Comparison of ENCODE assay signal across 26 cellular contexts in genomic region chr4:86978709-86979108, GRCh38. TPM values are rescaled to one million over a fixed set of nuclear protein-coding genes. Genes with fewer than 3 reads are reported as not detected.
DNase-seq lines count a peak whose midpoint lies in the region; ATAC-seq, FAIRE-seq and TF ChIP-seq lines count a peak whose summit lies in the region.
"Had no signal": no experiment of that assay in that cellular context is flagged by ENCODE, and none has a peak within 500 bp of the region (broad histone marks: within the 10 kb centered on the region; RNA-seq: fewer than 3 reads in every experiment).

No MANE protein-coding gene starts in this region.

- H3K4me2 ChIP-seq in K562 (ENCODE audit: insufficient read depth, low read length): no peak overlapping the region

- peaks cover 4% of the 10 kb centered on the region for H3K36me3 Mint-ChIP-seq in CD4-positive, alpha-beta T cell (ENCODE audit: low read depth)
- H3K36me3 Mint-ChIP-seq in osteocyte (ENCODE audit: unreplicated experiment): no peaks in the 10 kb centered on the region

- WGBS in K562 (ENCODE audit: insufficient coverage, low coverage, missing lambda C conversion rate): 35% methylated on average over 2 of the region's 2 CpGs
- 48 to 49% methylated on average over 2 of the region's 2 CpGs for WGBS in aorta, 2 donors

- H3K27ac Mint-ChIP-seq in CD4-positive, alpha-beta T cell: peak overlapping the region; percentile 38
- peak overlapping the region; percentile 6 for H3K27ac Mint-ChIP-seq in osteocyte (ENCODE audit: unreplicated experiment)
- H3K27ac Mint-ChIP-seq: activated CD4-positive, alpha-beta T cell treated with anti-CD3 and anti-CD28 coated beads for 36 hours; activated CD8-positive, alpha-beta T cell treated with anti-CD3 and anti-CD28 coated beads, Interleukin-2, amount 10 ng/mL, durations not matched to agents 7 days and 5 days; activated naive CD8-positive, alpha-beta T cell had no signal

- in situ Hi-C loops in K562 (cut with MboI): no loop called here

- intact Hi-C loops in CD4-positive, alpha-beta T cell (cut with DNase I, micrococcal nuclease): no loop called here
- intact Hi-C loops in K562 (cut with micrococcal nuclease): no loop called here
- intact Hi-C loops in aorta (cut with DNase I): no loop called here

- no peak overlapping the region for H3K9ac ChIP-seq in K562 (ENCODE audit: insufficient read depth in 1 of 2, low read depth in 2 of 2, low read length in 2 of 2)

- ATAC-seq in CD4-positive, alpha-beta T cell (ENCODE audit: poor library complexity): no peak
- ATAC-seq in K562: no peak
- no peak for ATAC-seq in aorta (ENCODE audit: low FRiP score)
- ATAC-seq: activated CD4-positive, alpha-beta T cell treated with anti-CD3 and anti-CD28 coated beads for 36 hours; activated CD8-positive, alpha-beta T cell treated with anti-CD3 and anti-CD28 coated beads, Interleukin-2, amount 10 ng/mL, durations not matched to agents 7 days and 5 days; left lobe of liver had no signal

- CTCF ChIA-PET in CD4-positive, alpha-beta T cell (lab: Charles Lee): interaction anchor here (0.8 to 1.8 kb wide), 2 partner anchors 44 to 56 kb away, joined by 3 to 7 read pairs; partner anchors contain the start of gene AFF1
- CTCF ChIA-PET in K562 (lab: Yijun Ruan, JAX; ENCODE audit: low intra/inter-chr PET ratio): no interaction called here

- no peaks in the 10 kb centered on the region for H4K20me1 ChIP-seq in K562 (replicated peaks; ENCODE audit: control insufficient read depth, insufficient read depth, low read length)

- H2AFZ ChIP-seq in K562 (ENCODE audit: low read depth, low read length): no peak overlapping the region

- TF ChIP-seq EP300 in K562 (IDR thresholded peaks at IDR 0.05; ENCODE audit: low read length): no peak

- TF ChIP-seq CTCF in CD4-positive, alpha-beta T cell (IDR thresholded peaks at IDR 0.05): no peak
- TF ChIP-seq CTCF in K562 (IDR thresholded peaks at IDR 0.05 in 2 of 3, conservative IDR thresholded peaks at IDR 0.05 in 1 of 3; ENCODE audit: insufficient read depth in 2 of 3, low read depth in 1 of 3, low read length in 3 of 3) (no peak), osteocyte (IDR thresholded peaks at IDR 0.05) (no peak)

- no peaks in the 10 kb centered on the region for H3K9me3 ChIP-seq in CD4-positive, alpha-beta T cell (ENCODE audit: control insufficient read depth, low read length)
- H3K9me3 ChIP-seq in K562 (replicated peaks; ENCODE audit: control insufficient read depth, insufficient read depth, low read depth, low read length) (no peaks in the 10 kb centered on the region), aorta (ENCODE audit: control insufficient read depth, low read length) (no peaks in the 10 kb centered on the region)
- H3K9me3 ChIP-seq: MG63, Peyer's patch had no signal

- no peaks in the 10 kb centered on the region for H3K9me3 Mint-ChIP-seq in CD4-positive, alpha-beta T cell
- no peaks in the 10 kb centered on the region for H3K9me3 Mint-ChIP-seq in osteocyte (ENCODE audit: unreplicated experiment)

- H3K4me3 Mint-ChIP-seq in CD4-positive, alpha-beta T cell: no peak overlapping the region
- no peak overlapping the region for H3K4me3 Mint-ChIP-seq in osteocyte (ENCODE audit: unreplicated experiment)
- H3K4me3 Mint-ChIP-seq: activated CD4-positive, alpha-beta T cell treated with anti-CD3 and anti-CD28 coated beads for 36 hours; activated CD8-positive, alpha-beta T cell treated with anti-CD3 and anti-CD28 coated beads, Interleukin-2, amount 10 ng/mL, durations not matched to agents 7 days and 5 days; activated naive CD8-positive, alpha-beta T cell had no signal

- FAIRE-seq in K562 (lab: Jason Lieb, UNC): peak; percentile 32
- FAIRE-seq: bronchial epithelial cell, D721Med, GM18507, H54 had no signal

- POLR2A ChIA-PET in CD4-positive, alpha-beta T cell (lab: Charles Lee): interaction anchor here (0.8 kb wide), 1 partner anchor 29 kb away, joined by 3 read pairs; no protein-coding TSS in a partner anchor
- POLR2A ChIA-PET in K562 (lab: Yijun Ruan, JAX): interaction anchor here (1.1 kb wide), 1 partner anchor 28 kb away, joined by 4 read pairs; no protein-coding TSS in a partner anchor

- no peak overlapping the region for H3K27ac ChIP-seq in CD4-positive, alpha-beta T cell (ENCODE audit: low read depth, low read length)
- no peak overlapping the region for H3K27ac ChIP-seq in K562 (ENCODE audit: extremely low read depth, low read depth, low read length)
- H3K27ac ChIP-seq in aorta (ENCODE audit: low read depth in 1 of 2, low read length in 2 of 2): no peak overlapping the region
- H3K27ac ChIP-seq: Peyer's patch had no signal

- H3K79me2 ChIP-seq in K562 (ENCODE audit: control insufficient read depth, insufficient read depth, low read length): peaks cover 9% of the 10 kb centered on the region; the same call in 2 of the 3 replicates

- no peaks in the 10 kb centered on the region for H3K27me3 ChIP-seq in CD4-positive, alpha-beta T cell (ENCODE audit: control insufficient read depth, insufficient read depth, low read length)
- H3K27me3 ChIP-seq in K562 (ENCODE audit: control insufficient read depth in 2 of 2, insufficient read depth in 2 of 2, low read length in 2 of 2): no peaks in the 10 kb centered on the region
- H3K27me3 ChIP-seq in aorta (ENCODE audit: control insufficient read depth in 1 of 2, insufficient read depth in 2 of 2, low read length in 1 of 2): no peaks in the 10 kb centered on the region
- H3K27me3 ChIP-seq: MG63, Peyer's patch had no signal

- H3K9me1 ChIP-seq in K562 (ENCODE audit: control insufficient read depth, insufficient read depth, low read length): no peaks in the 10 kb centered on the region

- H3K4me1 Mint-ChIP-seq in CD4-positive, alpha-beta T cell (ENCODE audit: low read depth): peaks cover 60% of the 10 kb centered on the region
- peaks cover 22% of the 10 kb centered on the region for H3K4me1 Mint-ChIP-seq in osteocyte (ENCODE audit: unreplicated experiment)

- BruUV-seq in K562 (replicated peaks; lab: Mats Ljungman, UMichigan): no TSS peak

- no peaks in the 10 kb centered on the region for H3K27me3 Mint-ChIP-seq in CD4-positive, alpha-beta T cell
- H3K27me3 Mint-ChIP-seq in osteocyte (ENCODE audit: unreplicated experiment): no peaks in the 10 kb centered on the region
- H3K27me3 Mint-ChIP-seq: activated CD4-positive, alpha-beta T cell treated with anti-CD3 and anti-CD28 coated beads for 36 hours; activated naive CD8-positive, alpha-beta T cell had no signal

- no peak for DNase-seq in CD4-positive, alpha-beta T cell
- DNase-seq in NAMALWA (ENCODE audit: low spot score): peak; percentile 31
- DNase-seq in K562 (ENCODE audit: extremely low read depth in 1 of 4, low spot score in 3 of 4): no peak
- no peak for DNase-seq in osteocyte (ENCODE audit: extremely low spot score, unreplicated experiment)
- DNase-seq in AML-193 (lab: John Stamatoyannopoulos, UW): no peak
- DNase-seq in aorta: no peak
- no peak for DNase-seq in mesenteric fat pad (ENCODE audit: low spot score)
- DNase-seq in NCI-H510A (lab: John Stamatoyannopoulos, UW): no peak
- DNase-seq: activated CD4-positive, alpha-beta T cell treated with anti-CD3 and anti-CD28 coated beads for 36 hours; activated CD8-positive, alpha-beta T cell treated with anti-CD3 and anti-CD28 coated beads, Interleukin-2, amount 10 ng/mL, durations not matched to agents 7 days and 5 days; effector CD8-positive, alpha-beta T cell; KG1; MG63; NCI-H1417; NCI-H2081; NCI-H2227 treated with DMSO at 0.1 percent for 48 hours; Peyer's patch; SHP77 treated with DMSO at 0.1 percent for 48 hours; stimulated activated CD4-positive, alpha-beta T cell treated with anti-CD3 and anti-CD28 coated beads, Interleukin-4, amount 100 ng/mL, for 1 hour; trophoblast cell had no signal

- TF ChIP-seq RAD21 in K562 (CRISPR knock-in tag; conservative IDR thresholded peaks at IDR 0.05 in 1 of 2, IDR thresholded peaks at IDR 0.05 in 1 of 2): no peak

- H3K4me3 ChIP-seq in K562 (no peak overlapping the region), aorta (ENCODE audit: low read length in 2 of 2) (no peak overlapping the region)
- H3K4me3 ChIP-seq: MG63, Peyer's patch had no signal

- no peak for TF ChIP-seq POLR2A in K562 (conservative IDR thresholded peaks at IDR 0.05)

- H3K4me1 ChIP-seq in K562 (replicated peaks in 1 of 2; ENCODE audit: control insufficient read depth in 2 of 2, insufficient read depth in 2 of 2, low read length in 2 of 2) (peaks cover 3 to 12% of the 10 kb centered on the region in 2 experiments; a peak in 4 of 5 replicates), aorta (ENCODE audit: control insufficient read depth in 1 of 2, insufficient read depth in 2 of 2, low read length in 2 of 2) (no peaks in the 10 kb centered on the region)

- peaks cover 7% of the 10 kb centered on the region; the same call in 1 of the 3 replicates for H3K36me3 ChIP-seq in K562 (ENCODE audit: control insufficient read depth, insufficient read depth, low read length)
- H3K36me3 ChIP-seq in aorta (ENCODE audit: control insufficient read depth in 1 of 2, insufficient read depth in 2 of 2, low read length in 1 of 2): peaks cover 0 to 4% of the 10 kb centered on the region in 2 donors
- H3K36me3 ChIP-seq: MG63, Peyer's patch had no signal

TF ChIP-seq in K562, 482 proteins besides CTCF, POLR2A, EP300 and RAD21:
- TF ChIP-seq ZNF224 (CRISPR knock-in tag; IDR thresholded peaks at IDR 0.05) (no peak), SPI1 (IDR thresholded peaks at IDR 0.05; ENCODE audit: borderline replicate concordance, low read depth, low read length) (peak; percentile 88)

RNA-seq across cellular contexts. Expression of gene AFF1, which starts 43.9 kb away (rescaled TPM):
- total RNA-seq in CD4-positive, alpha-beta T cell: 10 to 100 TPM; 50.3 to 51.2 TPM
- total RNA-seq in K562 (2011; cell fraction: chromatin; rRNA removed; ENCODE audit: low replicate concordance): 144 and 172 TPM in 2 replicates
- 34.5 and 40.9 TPM in 2 replicates for total RNA-seq in K562 (2011; cell fraction: nucleolus; rRNA removed)
- 54.2 and 74.1 TPM in 2 replicates for total RNA-seq in K562 (2011; cell fraction: nucleoplasm; rRNA removed)
- total RNA-seq in K562 (2014; rRNA removed): 16.9 and 17.1 TPM in 2 replicates
- 19.0 and 21.2 TPM in 2 replicates for total RNA-seq in K562 (2014; rRNA removed; fragmentation: Illumina TruSeq; extraction: Trizol)
- 17.8 and 20.7 TPM in 2 replicates for total RNA-seq in K562 (2015; rRNA removed; fragmentation: Illumina TruSeq; extraction: Trizol)
- total RNA-seq in K562 (2021): 46.2 and 47.5 TPM in 2 replicates
- 17.2 and 17.7 TPM in 2 replicates for polyA plus RNA-seq in K562 (2011; rRNA removed)
- polyA plus RNA-seq in K562 (2011; cell fraction: cytosol; rRNA removed): 9.4 and 16.2 TPM in 2 replicates
- 37.1 and 55.1 TPM in 2 replicates for polyA plus RNA-seq in K562 (2011; cell fraction: nucleus; rRNA removed)
- polyA plus RNA-seq in K562 (2012): 12.9 and 15.0 TPM in 2 replicates
- polyA plus RNA-seq in K562 (2014; fragmentation: Illumina TruSeq; extraction: Trizol): 29.5 and 31.9 TPM in 2 replicates
- 1 to 10 TPM; 4.1 to 9.9 TPM for polyA plus RNA-seq in K562 (2014; fragmentation: Nextera tagmentation; extraction: Ambion mirVana)
- 15.2 and 15.3 TPM in 2 replicates for polyA plus RNA-seq in K562 (2014; rRNA removed)
- polyA minus RNA-seq in K562 (2011; rRNA and poly(A)+ RNA removed): 71.7 and 90.0 TPM in 2 replicates
- polyA minus RNA-seq in K562 (2011; cell fraction: cytosol; rRNA and poly(A)+ RNA removed): 28.2 and 30.6 TPM in 2 replicates
- polyA minus RNA-seq in K562 (2011; cell fraction: nucleus; rRNA and poly(A)+ RNA removed): 35.0 and 70.0 TPM in 2 replicates
- total RNA-seq in osteocyte: 29.3 and 39.3 TPM in 2 replicates
- 100 to 1,000 TPM in 1 of 2 donors, 10 to 100 TPM in 1; 99.6 to 107 TPM for total RNA-seq in aorta
- 10 to 100 TPM in 1 of 2 donors, 1 to 10 TPM in 1; 4.8 to 15.0 TPM for polyA plus RNA-seq in aorta
- total RNA-seq in mesenteric fat pad: 122 TPM
